In genomic region chr12:52198454-52199215, GRCh38 we compare ENCODE assay signal across 14 cellular contexts. TPM values are rescaled to one million over a fixed set of nuclear protein-coding genes. Genes with fewer than 3 reads are reported as not detected.
DNase-seq lines count a peak whose midpoint lies in the region; ATAC-seq and TF ChIP-seq lines count a peak whose summit lies in the region.
"Had no signal": no experiment of that assay in that cellular context is flagged by ENCODE, and none has a peak within 500 bp of the region (broad histone marks: within the 10 kb centered on the region; RNA-seq: fewer than 3 reads in every experiment).

No MANE protein-coding gene starts in this region.

- H3K9me3 ChIP-seq in mammary epithelial cell (replicated peaks; ENCODE audit: insufficient read depth, low read length) (no peaks in the 10 kb centered on the region), left lung (no peaks in the 10 kb centered on the region)

- DNase-seq in MCF 10A (ENCODE audit: unreplicated experiment), result peak; percentile 81
- no peak for DNase-seq in mammary epithelial cell
- peak; percentile 36 for DNase-seq in SKM-1 (lab: John Stamatoyannopoulos, UW; ENCODE audit: unreplicated experiment)
- DNase-seq in left lung, result peak; percentile 61 to 81
- DNase-seq in type B pancreatic cell (ENCODE audit: extremely low spot score, unreplicated experiment), result no peak
- no peak for DNase-seq in activated CD4-positive, alpha-beta T cell treated with anti-CD3 and anti-CD28 coated beads for 36 hours
- DNase-seq: activated CD8-positive, alpha-beta T cell treated with anti-CD3 and anti-CD28 coated beads for 36 hours; EL; NCI-H446 treated with DMSO at 0.1 percent for 48 hours had no signal

- dilution Hi-C loops in mammary epithelial cell (cut with HindIII; ENCODE audit: low sequenced_read_pairs), result no loop called here

- H3K4me1 ChIP-seq in mammary epithelial cell (ENCODE audit: insufficient read depth, low read length) (peaks cover 31% of the 10 kb centered on the region), left lung (peaks cover 20 to 78% of the 10 kb centered on the region in 2 donors)

- intact Hi-C loops in MCF 10A (cut with micrococcal nuclease) (no loop called here), mammary epithelial cell (cut with micrococcal nuclease) (no loop called here), left lung (cut with DNase I) (no loop called here)
- intact Hi-C loops in activated CD4-positive, alpha-beta T cell treated with anti-CD3 and anti-CD28 coated beads for 36 hours (cut with DNase I, micrococcal nuclease), result no loop called here

- H3K27ac ChIP-seq in mammary epithelial cell (ENCODE audit: insufficient read depth, low read depth, low read length), result no peak overlapping the region
- H3K27ac ChIP-seq in left lung, result peak overlapping the region; percentile 61 to 88

- no peak for TF ChIP-seq CTCF in MCF 10A (IDR thresholded peaks at IDR 0.05; ENCODE audit: unreplicated experiment)
- TF ChIP-seq CTCF in mammary epithelial cell (conservative IDR thresholded peaks at IDR 0.05 in 1 of 2, IDR thresholded peaks at IDR 0.05 in 1 of 2; ENCODE audit: extremely low read depth in 1 of 2, insufficient read depth in 1 of 2, low read depth in 1 of 2, low read length in 2 of 2), result no peak
- no peak for TF ChIP-seq CTCF in left lung (IDR thresholded peaks at IDR 0.05)
- no peak for TF ChIP-seq CTCF in type B pancreatic cell (conservative IDR thresholded peaks at IDR 0.05)

- POLR2A ChIA-PET in MCF 10A (lab: Yijun Ruan, JAX), result interaction anchor here (0.7 to 1.4 kb wide), 5 partner anchors 9 to 83 kb away, joined by 3 to 5 read pairs (median 4); no protein-coding TSS in a partner anchor
- POLR2A ChIA-PET in activated CD4-positive, alpha-beta T cell treated with anti-CD3 and anti-CD28 coated beads for 36 hours (lab: Charles Lee), result no interaction called here

- H3K4me3 ChIP-seq in mammary epithelial cell (replicated peaks in 1 of 3; ENCODE audit: insufficient read depth in 1 of 3, low read depth in 2 of 3, low read length in 3 of 3), result no peak overlapping the region
- H3K4me3 ChIP-seq in left lung, result no peak overlapping the region
- H3K4me3 ChIP-seq: dorsolateral prefrontal cortex had no signal

- H4K20me1 ChIP-seq in mammary epithelial cell (ENCODE audit: insufficient read depth, low read length), result no peaks in the 10 kb centered on the region

- no peaks in the 10 kb centered on the region for H3K36me3 ChIP-seq in mammary epithelial cell (ENCODE audit: insufficient read depth, low read length)
- no peaks in the 10 kb centered on the region for H3K36me3 ChIP-seq in left lung

- no peak overlapping the region for H2AFZ ChIP-seq in mammary epithelial cell (ENCODE audit: low read depth, low read length)

- peak overlapping the region; percentile 73 for H3K27ac Mint-ChIP-seq in MCF 10A (ENCODE audit: low read depth, unreplicated experiment)
- H3K27ac Mint-ChIP-seq in type B pancreatic cell, result peak overlapping the region; percentile 68
- H3K27ac Mint-ChIP-seq in activated CD4-positive, alpha-beta T cell treated with anti-CD3 and anti-CD28 coated beads for 36 hours, result no peak overlapping the region
- H3K27ac Mint-ChIP-seq: activated CD8-positive, alpha-beta T cell treated with anti-CD3 and anti-CD28 coated beads for 36 hours; activated naive CD4-positive, alpha-beta T cell treated with anti-CD3 and anti-CD28 coated beads, Interleukin-2, amount 50 U/mL, for 24 hours had no signal

- H3K27me3 Mint-ChIP-seq in MCF 10A (ENCODE audit: insufficient read depth, unreplicated experiment) (no peaks in the 10 kb centered on the region), type B pancreatic cell (peaks cover 6% of the 10 kb centered on the region)
- H3K27me3 Mint-ChIP-seq in activated CD4-positive, alpha-beta T cell treated with anti-CD3 and anti-CD28 coated beads for 36 hours, result peaks cover 7% of the 10 kb centered on the region
- H3K27me3 Mint-ChIP-seq: activated naive CD4-positive, alpha-beta T cell treated with anti-CD3 and anti-CD28 coated beads, Interleukin-2, amount 50 U/mL, for 24 hours had no signal

- H3K4me3 Mint-ChIP-seq in MCF 10A (ENCODE audit: unreplicated experiment), result no peak overlapping the region
- H3K4me3 Mint-ChIP-seq in type B pancreatic cell, result peak overlapping the region; percentile 32
- H3K4me3 Mint-ChIP-seq in activated CD4-positive, alpha-beta T cell treated with anti-CD3 and anti-CD28 coated beads for 36 hours, result no peak overlapping the region
- H3K4me3 Mint-ChIP-seq: activated CD8-positive, alpha-beta T cell treated with anti-CD3 and anti-CD28 coated beads for 36 hours; activated naive CD4-positive, alpha-beta T cell treated with anti-CD3 and anti-CD28 coated beads, Interleukin-2, amount 50 U/mL, for 24 hours had no signal

- H3K4me1 Mint-ChIP-seq in MCF 10A (ENCODE audit: insufficient read depth, unreplicated experiment) (peaks cover 58% of the 10 kb centered on the region), type B pancreatic cell (ENCODE audit: unreplicated experiment) (peaks cover 44% of the 10 kb centered on the region)
- peaks cover 8% of the 10 kb centered on the region for H3K4me1 Mint-ChIP-seq in activated CD4-positive, alpha-beta T cell treated with anti-CD3 and anti-CD28 coated beads for 36 hours

- in situ Hi-C loops in mammary epithelial cell (cut with MboI; ENCODE audit: low sequenced_read_pairs in 2 of 2), result no loop called here

- peak; percentile 38 for ATAC-seq in left lung
- ATAC-seq in HG03571 (IDR thresholded peaks at IDR 0.05; ENCODE audit: unreplicated experiment), result no peak
- ATAC-seq in GM18517 (IDR thresholded peaks at IDR 0.05; ENCODE audit: unreplicated experiment), result no peak
- ATAC-seq in activated CD4-positive, alpha-beta T cell treated with anti-CD3 and anti-CD28 coated beads for 36 hours, result no peak
- ATAC-seq: activated CD8-positive, alpha-beta T cell treated with anti-CD3 and anti-CD28 coated beads for 36 hours had no signal

- BruUV-seq in MCF 10A (replicated peaks; lab: Mats Ljungman, UMichigan), result no TSS peak
- BruUV-seq in mammary epithelial cell (replicated peaks; lab: Mats Ljungman, UMichigan), result no TSS peak

- 100% methylated on average over 3 of the region's 5 CpGs for WGBS in mammary epithelial cell (ENCODE audit: low coverage, missing lambda C conversion rate)

- H3K9me3 Mint-ChIP-seq in MCF 10A (ENCODE audit: unreplicated experiment) (no peaks in the 10 kb centered on the region), type B pancreatic cell (no peaks in the 10 kb centered on the region)
- no peaks in the 10 kb centered on the region for H3K9me3 Mint-ChIP-seq in activated CD4-positive, alpha-beta T cell treated with anti-CD3 and anti-CD28 coated beads for 36 hours (ENCODE audit: low read depth)
- H3K9me3 Mint-ChIP-seq: activated CD8-positive, alpha-beta T cell treated with anti-CD3 and anti-CD28 coated beads for 36 hours; activated naive CD4-positive, alpha-beta T cell treated with anti-CD3 and anti-CD28 coated beads, Interleukin-2, amount 50 U/mL, for 24 hours had no signal

- no peak overlapping the region for H3K9ac ChIP-seq in mammary epithelial cell (ENCODE audit: insufficient read depth, low read length)

- H3K27me3 ChIP-seq in mammary epithelial cell (ENCODE audit: insufficient read depth, low read length) (no peaks in the 10 kb centered on the region), left lung (no peaks in the 10 kb centered on the region)
- H3K27me3 ChIP-seq: dorsolateral prefrontal cortex had no signal

- CTCF ChIA-PET in MCF 10A (lab: Yijun Ruan, JAX) (interaction anchor here (0.5 to 2.4 kb wide), 4 partner anchors 14 to 1373 kb away, joined by 3 to 6 read pairs (median 4); no protein-coding TSS in a partner anchor), mammary epithelial cell (lab: Charles Lee; ENCODE audit: low non-redundant PET) (interaction anchor here (0.6 kb wide), 1 partner anchor 41 kb away, joined by 4 read pairs; no protein-coding TSS in a partner anchor)
- CTCF ChIA-PET in activated CD4-positive, alpha-beta T cell treated with anti-CD3 and anti-CD28 coated beads for 36 hours (lab: Charles Lee), result interaction anchor here (1.1 kb wide), 1 partner anchor 24 kb away, joined by 4 read pairs; no protein-coding TSS in a partner anchor

- H3K4me2 ChIP-seq in mammary epithelial cell (ENCODE audit: insufficient read depth, low read depth, low read length), result no peak overlapping the region

- H3K36me3 Mint-ChIP-seq in MCF 10A (ENCODE audit: insufficient read depth, unreplicated experiment) (peaks cover 6% of the 10 kb centered on the region), type B pancreatic cell (no peaks in the 10 kb centered on the region)
- H3K36me3 Mint-ChIP-seq in activated CD4-positive, alpha-beta T cell treated with anti-CD3 and anti-CD28 coated beads for 36 hours (ENCODE audit: low read depth), result no peaks in the 10 kb centered on the region
- H3K36me3 Mint-ChIP-seq: activated naive CD4-positive, alpha-beta T cell treated with anti-CD3 and anti-CD28 coated beads, Interleukin-2, amount 50 U/mL, for 24 hours had no signal

- no peaks in the 10 kb centered on the region for H3K79me2 ChIP-seq in mammary epithelial cell (ENCODE audit: insufficient read depth, low read length)

RNA-seq across cellular contexts. Expression of gene KRT80, which starts 6.8 kb away (rescaled TPM):
- total RNA-seq in MCF 10A (2022) (27.4 and 52.3 TPM in 2 replicates), mammary epithelial cell (1 to 10 TPM; 1.8 to 2.7 TPM), left lung (10 to 100 TPM; 27.6 to 30.1 TPM), type B pancreatic cell (ENCODE audit: low replicate concordance) (23.1 and 65.1 TPM in 2 replicates)
- 1.2 TPM for polyA plus RNA-seq in mammary epithelial cell
- polyA minus RNA-seq in mammary epithelial cell, result not detected
- total RNA-seq in activated CD4-positive, alpha-beta T cell treated with anti-CD3 and anti-CD28 coated beads for 36 hours, result not detected
- total RNA-seq: activated CD8-positive, alpha-beta T cell treated with anti-CD3 and anti-CD28 coated beads for 36 hours; mesenteric fat pad had no signal

RNA-seq across cellular contexts. Expression of gene KRT7, which starts 34.4 kb away (rescaled TPM):
- total RNA-seq in MCF 10A (2022), result 2,379 and 3,360 TPM in 2 replicates
- 1,000 to 10,000 TPM; 2,215 to 3,387 TPM for total RNA-seq in mammary epithelial cell
- 3,281 TPM for polyA plus RNA-seq in mammary epithelial cell
- polyA minus RNA-seq in mammary epithelial cell, result 4,390 TPM
- 1,000 to 10,000 TPM; 1,945 to 1,968 TPM for total RNA-seq in left lung
- 125 and 293 TPM in 2 replicates for total RNA-seq in type B pancreatic cell (ENCODE audit: low replicate concordance)
- 1 to 10 TPM; 3.4 to 3.9 TPM for total RNA-seq in activated CD4-positive, alpha-beta T cell treated with anti-CD3 and anti-CD28 coated beads for 36 hours

Comparison
In these comparisons a context has a peak if more than half of its experiments do, and no peak if none do; other contexts are left out.
1. DNase-seq: peak in MCF 10A (single experiment), SKM-1 (single experiment) and left lung (2 of 2); none in mammary epithelial cell (single experiment), type B pancreatic cell (single experiment) and activated CD4-positive, alpha-beta T cell treated with anti-CD3 and anti-CD28 coated beads for 36 hours (single experiment).
2. RNA of gene KRT7, which starts 34.4 kb away (total RNA-seq): 2,215 to 3,387 TPM in mammary epithelial cell, 2,379 to 3,360 TPM in MCF 10A, 1,945 to 1,968 TPM in left lung and 125 to 293 TPM in type B pancreatic cell; 3.4 to 3.9 TPM in activated CD4-positive, alpha-beta T cell treated with anti-CD3 and anti-CD28 coated beads for 36 hours; every median in the first group is over 10 times any median in the second.